Comparison of ENCODE assay signal across 8 cellular contexts in genomic region chr3:125051715-125052581, GRCh38.
DNase-seq lines count a peak whose midpoint lies in the region; ATAC-seq lines count a peak whose summit lies in the region.

No MANE protein-coding gene starts in this region.

- DNase-seq in T follicular helper cell (ENCODE audit: low read depth) (peak; percentile 67), iPS-NIHi11 (ENCODE audit: low spot score) (peak; percentile 40), NCI-H2081 treated with DMSO at 0.1 percent for 48 hours (lab: John Stamatoyannopoulos, UW) (no peak), GF-D8 (lab: John Stamatoyannopoulos, UW) (no peak)
- DNase-seq in activated naive CD8-positive, alpha-beta T cell treated with anti-CD3 and anti-CD28 coated beads, Interleukin-2, amount 50 U/mL, for 16 hours (ENCODE audit: low read depth, low spot score) = peak; percentile 14
- DNase-seq in stimulated activated CD4-positive, alpha-beta T cell treated with anti-CD3 and anti-CD28 coated beads, Interleukin-1b, Interleukin-23, amount 100 ng/mL, for 1 hour (ENCODE audit: low read depth in 2 of 2) = peak; percentile 18 to 45

- ATAC-seq in GM21825 (IDR thresholded peaks at IDR 0.05; ENCODE audit: unreplicated experiment) (peak; percentile 30), GM21529 (IDR thresholded peaks at IDR 0.05; ENCODE audit: unreplicated experiment) (no peak)

Comparison
In these comparisons a context has a peak if more than half of its experiments do, and no peak if none do; other contexts are left out.
1. DNase-seq: peak in T follicular helper cell (single experiment), activated naive CD8-positive, alpha-beta T cell treated with anti-CD3 and anti-CD28 coated beads, Interleukin-2, amount 50 U/mL, for 16 hours (single experiment), iPS-NIHi11 (single experiment) and stimulated activated CD4-positive, alpha-beta T cell treated with anti-CD3 and anti-CD28 coated beads, Interleukin-1b, Interleukin-23, amount 100 ng/mL, for 1 hour (2 of 2); none in NCI-H2081 treated with DMSO at 0.1 percent for 48 hours (single experiment) and GF-D8 (single experiment).